In the genomic region with DNA sequence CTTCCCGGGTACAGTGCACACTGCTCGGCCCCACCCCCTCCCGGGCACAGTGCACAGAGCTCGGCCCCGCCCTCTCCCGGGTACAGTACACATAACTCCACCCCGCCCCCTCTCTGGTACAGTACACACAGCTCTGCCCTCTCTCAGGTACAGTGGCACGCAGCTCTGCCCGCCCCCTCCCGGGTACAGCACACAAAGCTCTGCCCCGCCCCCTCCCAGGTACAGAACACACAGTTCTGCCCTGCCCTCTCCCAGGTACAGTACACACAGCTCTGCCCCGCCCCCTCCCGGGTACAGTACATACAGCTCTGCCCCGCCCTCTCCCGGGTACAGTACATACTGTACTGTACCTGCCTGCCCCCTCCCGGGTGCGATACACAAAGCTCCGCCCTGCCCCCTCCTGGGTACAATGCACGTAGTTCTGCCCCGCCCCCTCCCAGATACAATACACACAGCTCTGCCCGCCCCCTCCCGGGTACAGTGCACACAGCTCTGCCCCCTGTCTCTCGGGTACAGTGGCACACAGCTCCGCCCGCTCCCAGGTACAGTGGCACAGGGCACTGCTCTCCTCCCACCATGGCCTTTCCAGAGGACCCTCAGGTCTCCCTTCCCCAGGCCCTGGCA, we compare ENCODE assay signal across 12 cellular contexts. TPM values are rescaled to one million over a fixed set of nuclear protein-coding genes. Genes with fewer than 3 reads are reported as not detected.
DNase-seq lines count a peak whose midpoint lies in the region; ATAC-seq, FAIRE-seq and TF ChIP-seq lines count a peak whose summit lies in the region.
"Had no signal": no experiment of that assay in that cellular context is flagged by ENCODE, and none has a peak within 500 bp of the region (broad histone marks: within the 10 kb centered on the region; RNA-seq: fewer than 3 reads in every experiment).

No MANE protein-coding gene starts in this region.

- H3K9me3 ChIP-seq in PC-3 (ENCODE audit: low read length) (no peaks in the 10 kb centered on the region), HepG2 (ENCODE audit: low read length) (no peaks in the 10 kb centered on the region)

- in situ Hi-C loops in HepG2 (cut with HindIII; ENCODE audit: extremely low pct_ligation_motif_present, low pct_unique_long_range_greater_than_20kb), result no loop called here
- in situ Hi-C loops in brain microvascular endothelial cell (cut with HindIII; ENCODE audit: low pct_ligation_motif_present, low sequenced_read_pairs), result no loop called here

- peak overlapping the region; percentile 75 for H3K4me3 Mint-ChIP-seq in Calu3 (ENCODE audit: low read depth, unreplicated experiment)
- H3K4me3 Mint-ChIP-seq: activated B cell treated with CpG ODN at 0.5 μM for 24 hours; stimulated activated naive B cell treated with anti-CD40 and anti-IgM and Interleukin-4, amounts not matched to agents 10 μg/mL and 1 μg/mL and 100 μg/mL, for 72 hours had no signal

- H3K27ac Mint-ChIP-seq in Calu3 (ENCODE audit: unreplicated experiment), result no peak overlapping the region
- H3K27ac Mint-ChIP-seq: activated B cell treated with CpG ODN at 0.5 μM for 24 hours; stimulated activated naive B cell treated with anti-CD40 and anti-IgM and Interleukin-4, amounts not matched to agents 10 μg/mL and 1 μg/mL and 100 μg/mL, for 72 hours had no signal

- H2AFZ ChIP-seq in PC-3 (ENCODE audit: low read length) (peak overlapping the region; percentile 34; the same call in 1 of the 2 replicates), HepG2 (ENCODE audit: low read length) (no peak overlapping the region)

- no peak overlapping the region for H3K27ac ChIP-seq in PC-3 (ENCODE audit: low read length)
- H3K27ac ChIP-seq in HepG2 (ENCODE audit: extremely low read length, insufficient read depth, low read length), result no peak overlapping the region
- no peak overlapping the region for H3K27ac ChIP-seq in brain microvascular endothelial cell

- H3K27me3 ChIP-seq in PC-3 (ENCODE audit: low read length) (peaks cover 35% of the 10 kb centered on the region), HepG2 (ENCODE audit: control insufficient read depth in 1 of 2, insufficient read depth in 2 of 2, low read length in 2 of 2) (peaks cover 8 to 18% of the 10 kb centered on the region in 2 experiments; a peak in 3 of 5 replicates), brain microvascular endothelial cell (replicated peaks) (no peaks in the 10 kb centered on the region)

- ATAC-seq in PC-3 (peak; percentile 95), HepG2 (peak; percentile 96), GM19035 (IDR thresholded peaks at IDR 0.05; ENCODE audit: unreplicated experiment) (no peak)
- ATAC-seq: stimulated activated naive B cell treated with anti-CD40 and anti-IgM and Interleukin-4, amounts not matched to agents 10 μg/mL and 1 μg/mL and 100 μg/mL, for 72 hours had no signal

- TF ChIP-seq CTCF in Calu3 (IDR thresholded peaks at IDR 0.05; ENCODE audit: unreplicated experiment) (no peak), PC-3 (conservative IDR thresholded peaks at IDR 0.05; ENCODE audit: low read depth, low read length) (0 out of 2 replicates have a peak, but pooled peaks have one; percentile 23), HepG2 (CRISPR knock-in tag; IDR thresholded peaks at IDR 0.05) (peak; percentile 38), brain microvascular endothelial cell (IDR thresholded peaks at IDR 0.05; ENCODE audit: low read depth, low read length, missing control alignments) (no peak)

- TF ChIP-seq POLR2A in HepG2 (IDR thresholded peaks at IDR 0.05; ENCODE audit: insufficient read depth in 1 of 2, low read depth in 2 of 2, low read length in 2 of 2), result no peak

- BruUV-seq in Calu3 (replicated peaks; lab: Mats Ljungman, UMichigan) (no TSS peak), PC-3 (replicated peaks; lab: Mats Ljungman, UMichigan) (no TSS peak), HepG2 (replicated peaks; lab: Mats Ljungman, UMichigan) (no TSS peak)

- peaks cover 13% of the 10 kb centered on the region for H3K36me3 Mint-ChIP-seq in Calu3 (ENCODE audit: insufficient read depth, unreplicated experiment)
- H3K36me3 Mint-ChIP-seq: stimulated activated naive B cell treated with anti-CD40 and anti-IgM and Interleukin-4, amounts not matched to agents 10 μg/mL and 1 μg/mL and 100 μg/mL, for 72 hours had no signal

- H3K36me3 ChIP-seq in PC-3 (ENCODE audit: low read depth, low read length) (no peaks in the 10 kb centered on the region), HepG2 (replicated peaks in 1 of 2; ENCODE audit: control insufficient read depth in 1 of 2, insufficient read depth in 2 of 2, low read length in 2 of 2) (no peaks in the 10 kb centered on the region), brain microvascular endothelial cell (replicated peaks) (no peaks in the 10 kb centered on the region)

- H3K4me1 ChIP-seq in PC-3 (ENCODE audit: insufficient read depth, low read length) (peaks cover 4% of the 10 kb centered on the region), HepG2 (ENCODE audit: insufficient read depth, low read length) (peaks cover 11% of the 10 kb centered on the region)

- no peaks in the 10 kb centered on the region for H3K9me3 Mint-ChIP-seq in Calu3 (ENCODE audit: low read depth, unreplicated experiment)
- H3K9me3 Mint-ChIP-seq: activated B cell treated with CpG ODN at 0.5 μM for 24 hours; stimulated activated naive B cell treated with anti-CD40 and anti-IgM and Interleukin-4, amounts not matched to agents 10 μg/mL and 1 μg/mL and 100 μg/mL, for 72 hours had no signal

- no peak for TF ChIP-seq RAD21 in HepG2 (CRISPR knock-in tag; IDR thresholded peaks at IDR 0.05)

- POLR2A ChIA-PET in PC-3 (lab: Charles Lee; ENCODE audit: unreplicated experiment), result no interaction called here
- POLR2A ChIA-PET in HepG2 (lab: Yijun Ruan, JAX), result no interaction called here

- H4K20me1 ChIP-seq in PC-3 (ENCODE audit: low read length), result no peaks in the 10 kb centered on the region
- H4K20me1 ChIP-seq in HepG2 (ENCODE audit: insufficient read depth, low read length), result no peaks in the 10 kb centered on the region

- peaks cover 81% of the 10 kb centered on the region for H3K27me3 Mint-ChIP-seq in Calu3 (ENCODE audit: unreplicated experiment)

- CTCF ChIA-PET in Calu3 (lab: Charles Lee), result interaction anchor here (0.5 to 1.5 kb wide), 36 partner anchors 9 to 645 kb away, joined by 3 to 26 read pairs (median 4); a partner anchor contains a TSS
- CTCF ChIA-PET in PC-3 (lab: Charles Lee), result interaction anchor here (0.6 to 0.7 kb wide), 2 partner anchors 14 to 170 kb away, joined by 5 to 8 read pairs; no protein-coding TSS in a partner anchor
- CTCF ChIA-PET in HepG2 (lab: Yijun Ruan, JAX; ENCODE audit: low intra/inter-chr PET ratio, low total read pairs), result no interaction called here

- H3K79me2 ChIP-seq in PC-3 (ENCODE audit: low read length) (no peaks in the 10 kb centered on the region), HepG2 (ENCODE audit: insufficient read depth, low read length) (no peaks in the 10 kb centered on the region)

- H3K9ac ChIP-seq in PC-3 (ENCODE audit: low read length) (no peak overlapping the region), HepG2 (ENCODE audit: insufficient read depth, low read depth, low read length) (no peak overlapping the region)

- peaks cover 12% of the 10 kb centered on the region for H3K4me1 Mint-ChIP-seq in Calu3 (ENCODE audit: low read depth, unreplicated experiment)
- H3K4me1 Mint-ChIP-seq: activated B cell treated with CpG ODN at 0.5 μM for 24 hours; stimulated activated naive B cell treated with anti-CD40 and anti-IgM and Interleukin-4, amounts not matched to agents 10 μg/mL and 1 μg/mL and 100 μg/mL, for 72 hours had no signal

- H3F3A ChIP-seq in PC-3 (ENCODE audit: low read length, unreplicated experiment), result no peaks in the 10 kb centered on the region

- intact Hi-C loops in Calu3 (cut with micrococcal nuclease; ENCODE audit: unreplicated experiment), result no loop called here
- intact Hi-C loops in PC-3 (cut with micrococcal nuclease), result no loop called here
- intact Hi-C loops in HepG2 (cut with micrococcal nuclease; ENCODE audit: unreplicated experiment), result loop anchor here (5.0 kb wide), 1 partner anchor 552 kb away; no protein-coding TSS in a partner anchor

- no peak for FAIRE-seq in HepG2 (lab: Jason Lieb, UNC)
- FAIRE-seq: astrocyte had no signal

- TF ChIP-seq EP300 in HepG2 (IDR thresholded peaks at IDR 0.05; ENCODE audit: low read depth in 2 of 2, low read length in 2 of 2) (no peak), HepG2 (CRISPR knock-in tag; IDR thresholded peaks at IDR 0.05; ENCODE audit: borderline replicate concordance) (no peak)

- WGBS in HepG2 (ENCODE audit: low lambda C conversion rate), result 8% methylated on average over 17 of the region's 25 CpGs

- H3K4me3 ChIP-seq in PC-3 (ENCODE audit: low read length) (peak overlapping the region; percentile 57), HepG2 (replicated peaks in 1 of 3; ENCODE audit: insufficient read depth in 1 of 3, low read depth in 2 of 3, low read length in 3 of 3) (peak overlapping the region; percentile 4 to 49 (median 18); a peak in 2 of 6 replicates), brain microvascular endothelial cell (ENCODE audit: low read depth, low read length) (no peak overlapping the region)

- H3K9me2 ChIP-seq in PC-3 (replicated peaks; ENCODE audit: low read length), result no peaks in the 10 kb centered on the region

- peak overlapping the region; percentile 81 for H3K4me2 ChIP-seq in PC-3 (ENCODE audit: low read length)
- H3K4me2 ChIP-seq in HepG2 (ENCODE audit: low read depth, low read length), result peak overlapping the region; percentile 40; the same call in 1 of the 2 replicates

- peak; percentile 98 for DNase-seq in Calu3
- peak; percentile 100 for DNase-seq in NCI-H1105 treated with DMSO at 0.1 percent for 48 hours (lab: John Stamatoyannopoulos, UW)
- DNase-seq in PC-3, result peak; percentile 75
- DNase-seq in HepG2 (ENCODE audit: low spot score), result peak; percentile 69
- no peak for DNase-seq in dermis blood vessel endothelial cell
- DNase-seq in stimulated activated CD4-positive, alpha-beta T cell treated with anti-CD3 and anti-CD28 coated beads, Interleukin-12 subunit alpha, Interleukin-12 subunit beta, amount 100 ng/mL, for 4 hours, result no peak
- no peak for DNase-seq in brain microvascular endothelial cell
- DNase-seq: activated B cell treated with CpG ODN at 0.5 μM for 24 hours; posterior cingulate gyrus; stimulated activated naive B cell treated with anti-CD40 and anti-IgM and Interleukin-4, amounts not matched to agents 10 μg/mL and 1 μg/mL and 100 μg/mL, for 72 hours had no signal

RNA-seq across cellular contexts. Expression of a gene that starts 16.4 kb away (rescaled TPM):
- total RNA-seq in Calu3 (2022), result not detected in 2 replicates
- not detected in 2 replicates for total RNA-seq in PC-3 (2014; rRNA removed)
- total RNA-seq in HepG2 (2016; rRNA removed; fragmentation: Illumina TruSeq; extraction: Trizol), result not detected in 2 replicates
- total RNA-seq in HepG2 (2016; cell fraction: cytosol; rRNA removed; fragmentation: Illumina TruSeq; extraction: Trizol; ENCODE audit: low read depth), result not detected in 2 replicates
- not detected in 2 replicates for total RNA-seq in HepG2 (2016; cell fraction: insoluble cytoplasmic fraction; rRNA removed; fragmentation: Illumina TruSeq; extraction: Trizol)
- not detected in 2 replicates for total RNA-seq in HepG2 (2016; cell fraction: membrane; rRNA removed; fragmentation: Illumina TruSeq; extraction: Trizol)
- total RNA-seq in HepG2 (2016; cell fraction: nucleus; rRNA removed; fragmentation: Illumina TruSeq; extraction: Trizol), result not detected in 2 replicates
- polyA plus RNA-seq in HepG2 (2011; rRNA removed), result not detected in 2 replicates
- polyA plus RNA-seq in HepG2 (2011; cell fraction: cytosol; rRNA removed), result not detected in 2 replicates
- not detected in 2 replicates for polyA plus RNA-seq in HepG2 (2011; cell fraction: nucleus; rRNA removed)
- polyA plus RNA-seq in HepG2 (2012), result not detected in 2 replicates
- polyA plus RNA-seq in HepG2 (2016; cell fraction: cytosol; fragmentation: Illumina TruSeq; extraction: Trizol; ENCODE audit: low read depth), result not detected in 2 replicates
- not detected in 2 replicates for polyA plus RNA-seq in HepG2 (2016; cell fraction: insoluble cytoplasmic fraction; fragmentation: Illumina TruSeq; extraction: Trizol; ENCODE audit: low read depth)
- polyA plus RNA-seq in HepG2 (2016; cell fraction: membrane; fragmentation: Illumina TruSeq; extraction: Trizol; ENCODE audit: low read depth), result not detected in 2 replicates
- polyA plus RNA-seq in HepG2 (2016; cell fraction: nucleus; fragmentation: Illumina TruSeq; extraction: Trizol; ENCODE audit: insufficient read depth, low read depth), result not detected in 2 replicates
- not detected in 2 replicates for polyA minus RNA-seq in HepG2 (2011; rRNA and poly(A)+ RNA removed; ENCODE audit: low replicate concordance)
- not detected in 2 replicates for polyA minus RNA-seq in HepG2 (2011; cell fraction: cytosol; rRNA and poly(A)+ RNA removed)
- polyA minus RNA-seq in HepG2 (2011; cell fraction: nucleus; rRNA and poly(A)+ RNA removed), result not detected in 2 replicates
- not detected in 2 replicates for total RNA-seq in dermis blood vessel endothelial cell
- total RNA-seq: activated B cell treated with CpG ODN at 0.5 μM for 24 hours, astrocyte had no signal

Comparison
In these comparisons a context has a peak if more than half of its experiments do, and no peak if none do; other contexts are left out.
1. DNase-seq: peak in Calu3 (single experiment), NCI-H1105 treated with DMSO at 0.1 percent for 48 hours (single experiment), PC-3 (single experiment) and HepG2 (single experiment); none in dermis blood vessel endothelial cell (single experiment), stimulated activated CD4-positive, alpha-beta T cell treated with anti-CD3 and anti-CD28 coated beads, Interleukin-12 subunit alpha, Interleukin-12 subunit beta, amount 100 ng/mL, for 4 hours (single experiment) and brain microvascular endothelial cell (single experiment).
2. CTCF ChIP-seq: peak in PC-3 (single experiment) and HepG2 (single experiment); none in Calu3 (single experiment) and brain microvascular endothelial cell (single experiment).